ENCODE assay signal across 1 cellular context in genomic region chr15:96470682-96471290, GRCh38.
TF ChIP-seq lines count a peak whose summit lies in the region.

No MANE protein-coding gene starts in this region.

TF ChIP-seq in GM23338, 12 proteins besides CTCF, POLR2A, EP300 and RAD21 (continued from another document):
- TF ChIP-seq REST (IDR thresholded peaks at IDR 0.05; ENCODE audit: unreplicated experiment) (no peak), EZH2phosphoT487 (IDR thresholded peaks at IDR 0.05; ENCODE audit: unreplicated experiment) (no peak), NANOG (IDR thresholded peaks at IDR 0.05; ENCODE audit: borderline replicate concordance) (no peak)
